ENCODE assay signal across 2 cellular contexts in genomic region chr2:28322887-28323483, GRCh38.
TF ChIP-seq lines count a peak whose summit lies in the region.

No MANE protein-coding gene starts in this region.

TF ChIP-seq in WTC11, 78 proteins besides CTCF, POLR2A, EP300 and RAD21:
- TF ChIP-seq ZNF423 (CRISPR knock-in tag; IDR thresholded peaks at IDR 0.05) (no peak), FOXK1 (CRISPR knock-in tag; IDR thresholded peaks at IDR 0.05) (no peak), ZMAT4 (CRISPR knock-in tag; IDR thresholded peaks at IDR 0.05) (no peak), ZNF219 (CRISPR knock-in tag; IDR thresholded peaks at IDR 0.05; ENCODE audit: borderline replicate concordance) (no peak), ZNF416 (CRISPR knock-in tag; IDR thresholded peaks at IDR 0.05) (no peak), ZNF232 (CRISPR knock-in tag; IDR thresholded peaks at IDR 0.05) (no peak), ESRRA (CRISPR knock-in tag; IDR thresholded peaks at IDR 0.05; ENCODE audit: borderline replicate concordance) (no peak), RORB (CRISPR knock-in tag; IDR thresholded peaks at IDR 0.05) (no peak), GTF2I (CRISPR knock-in tag; conservative IDR thresholded peaks at IDR 0.05) (no peak), ATF3 (CRISPR knock-in tag; conservative IDR thresholded peaks at IDR 0.05) (no peak), TP53 (CRISPR knock-in tag; IDR thresholded peaks at IDR 0.05) (no peak), CDX4 (CRISPR knock-in tag; IDR thresholded peaks at IDR 0.05; ENCODE audit: borderline replicate concordance) (no peak), ZNF263 (CRISPR knock-in tag; IDR thresholded peaks at IDR 0.05; ENCODE audit: low read depth) (no peak), TEAD4 (CRISPR knock-in tag; IDR thresholded peaks at IDR 0.05) (no peak), FOXP1 (CRISPR knock-in tag; IDR thresholded peaks at IDR 0.05; ENCODE audit: borderline replicate concordance) (no peak), ZNF138 (CRISPR knock-in tag; conservative IDR thresholded peaks at IDR 0.05) (no peak), E2F5 (CRISPR knock-in tag; IDR thresholded peaks at IDR 0.05) (no peak), SP1 (CRISPR knock-in tag; conservative IDR thresholded peaks at IDR 0.05) (no peak), ZNF121 (CRISPR knock-in tag; IDR thresholded peaks at IDR 0.05) (no peak), NR1H2 (CRISPR knock-in tag; IDR thresholded peaks at IDR 0.05) (no peak)

TF ChIP-seq in H1, 55 proteins besides CTCF, POLR2A, EP300 and RAD21:
- TF ChIP-seq SIRT6 (IDR thresholded peaks at IDR 0.05; ENCODE audit: low read length) = no peak
- TF ChIP-seq ATF3 (IDR thresholded peaks at IDR 0.05; ENCODE audit: insufficient read depth, low read depth, low read length) = no peak
- no peak for TF ChIP-seq KDM5A (IDR thresholded peaks at IDR 0.05; ENCODE audit: low read length)
- no peak for TF ChIP-seq FOSL1 (IDR thresholded peaks at IDR 0.05; ENCODE audit: insufficient read depth, low read depth, low read length)
- TF ChIP-seq TBP (IDR thresholded peaks at IDR 0.05; ENCODE audit: low read depth, low read length) = no peak
- TF ChIP-seq NANOG (IDR thresholded peaks at IDR 0.05; ENCODE audit: insufficient read depth, low read depth, low read length, poor library complexity, severe bottlenecking) = no peak
- TF ChIP-seq YY1 (IDR thresholded peaks at IDR 0.05; ENCODE audit: low read depth, low read length) = no peak
- no peak for TF ChIP-seq BCL11A (IDR thresholded peaks at IDR 0.05; ENCODE audit: low read depth in 2 of 2, low read length in 2 of 2)
- TF ChIP-seq CEBPB (IDR thresholded peaks at IDR 0.05; ENCODE audit: low read depth, low read length) = no peak
- TF ChIP-seq EZH2 (IDR thresholded peaks at IDR 0.05; ENCODE audit: low read depth, low read length, severe bottlenecking) = no peak
- TF ChIP-seq POU5F1 (IDR thresholded peaks at IDR 0.05; ENCODE audit: low read depth, low read length) = no peak
- TF ChIP-seq ATF2 (IDR thresholded peaks at IDR 0.05; ENCODE audit: low read length) = no peak
- no peak for TF ChIP-seq CHD2 (IDR thresholded peaks at IDR 0.05; ENCODE audit: low read length)
- no peak for TF ChIP-seq GABPA (IDR thresholded peaks at IDR 0.05; ENCODE audit: borderline replicate concordance, insufficient read depth, low read length)
- no peak for TF ChIP-seq CBX5 (IDR thresholded peaks at IDR 0.05; ENCODE audit: low read depth, low read length)
- TF ChIP-seq TCF12 (IDR thresholded peaks at IDR 0.05; ENCODE audit: low read depth, low read length) = no peak
- no peak for TF ChIP-seq HDAC2 (IDR thresholded peaks at IDR 0.05; ENCODE audit: borderline replicate concordance in 1 of 2, low read depth in 2 of 2, low read length in 2 of 2)
